In the genomic region with DNA sequence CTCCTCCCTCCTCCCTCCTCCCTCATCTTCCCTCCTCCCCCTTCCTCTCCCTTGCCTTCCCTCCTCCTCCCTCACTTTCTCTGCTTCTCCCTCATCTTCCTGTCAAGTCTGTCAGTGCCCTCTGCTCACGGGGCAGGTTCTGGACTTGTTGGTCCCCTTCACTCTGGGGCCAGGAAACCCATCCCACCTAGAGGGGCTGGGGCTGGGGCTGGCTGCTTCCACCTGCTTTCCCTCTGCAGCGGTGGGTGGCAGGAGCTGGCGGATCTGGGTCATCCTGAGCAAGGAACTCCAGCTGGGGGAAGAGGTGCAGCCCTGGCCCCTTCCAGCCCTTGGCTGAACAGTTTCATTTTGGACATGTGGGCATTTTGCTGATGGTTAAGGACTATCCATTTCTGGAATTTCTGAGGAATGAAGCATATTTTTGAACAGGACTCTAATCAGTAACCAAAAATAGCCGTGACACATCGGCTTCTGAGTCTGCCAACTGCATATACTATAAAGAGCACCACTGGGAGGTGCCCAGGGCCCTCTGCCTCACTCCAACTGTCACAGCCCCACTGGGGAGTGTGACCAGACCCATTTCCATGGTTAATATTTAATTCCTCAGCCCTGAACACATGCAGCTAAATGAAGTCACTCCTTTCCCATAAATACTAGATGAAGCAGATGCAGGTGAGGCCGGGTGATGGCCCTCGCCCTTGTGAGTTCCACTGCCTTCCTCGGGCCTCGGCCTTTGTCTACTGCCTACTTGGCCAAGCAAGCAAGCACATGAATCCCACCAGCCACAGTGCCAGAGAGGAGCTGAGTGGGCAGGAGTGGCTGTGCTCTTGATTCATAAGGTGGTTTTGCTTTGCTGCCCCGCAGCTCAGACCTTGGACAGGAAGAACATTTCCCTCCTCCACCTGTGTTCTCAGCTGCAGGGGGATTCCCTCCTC, we compare ENCODE assay signal across 9 cellular contexts. TPM values are rescaled to one million over a fixed set of nuclear protein-coding genes. Genes with fewer than 3 reads are reported as not detected.
DNase-seq lines count a peak whose midpoint lies in the region; ATAC-seq, FAIRE-seq and TF ChIP-seq lines count a peak whose summit lies in the region.
"Had no signal": no experiment of that assay in that cellular context is flagged by ENCODE, and none has a peak within 500 bp of the region (broad histone marks: within the 10 kb centered on the region; RNA-seq: fewer than 3 reads in every experiment).

No MANE protein-coding gene starts in this region.

- no peaks in the 10 kb centered on the region for H3K9me3 ChIP-seq in right atrium auricular region

- no peak overlapping the region for H3K27ac Mint-ChIP-seq in endothelial cell (ENCODE audit: unreplicated experiment)
- H3K27ac Mint-ChIP-seq in activated CD4-positive, alpha-beta T cell treated with anti-CD3 and anti-CD28 coated beads, Interleukin-2, amount 10 ng/mL, durations not matched to agents 7 days and 5 days, result no peak overlapping the region

- peaks cover 61% of the 10 kb centered on the region for H3K36me3 Mint-ChIP-seq in endothelial cell (ENCODE audit: low read depth, unreplicated experiment)
- H3K36me3 Mint-ChIP-seq in activated CD4-positive, alpha-beta T cell treated with anti-CD3 and anti-CD28 coated beads, Interleukin-2, amount 10 ng/mL, durations not matched to agents 7 days and 5 days (ENCODE audit: low read depth), result no peaks in the 10 kb centered on the region

- H3K9me3 Mint-ChIP-seq in endothelial cell (ENCODE audit: unreplicated experiment), result no peaks in the 10 kb centered on the region
- H3K9me3 Mint-ChIP-seq in activated CD4-positive, alpha-beta T cell treated with anti-CD3 and anti-CD28 coated beads, Interleukin-2, amount 10 ng/mL, durations not matched to agents 7 days and 5 days, result no peaks in the 10 kb centered on the region

- CTCF ChIA-PET in activated CD4-positive, alpha-beta T cell treated with anti-CD3 and anti-CD28 coated beads, Interleukin-2, amount 10 ng/mL, durations not matched to agents 7 days and 5 days (lab: Charles Lee), result no interaction called here

- H3K4me1 ChIP-seq in right atrium auricular region, result peaks cover 0 to 31% of the 10 kb centered on the region in 2 donors

- peak; percentile 55 for ATAC-seq in GM19395 (IDR thresholded peaks at IDR 0.05; ENCODE audit: unreplicated experiment)
- ATAC-seq in stimulated activated naive CD8-positive, alpha-beta T cell treated with anti-CD3 and anti-CD28 coated beads, Interleukin-15, Interleukin-2, amounts not matched to agents 100 U/mL and 50 U/mL, for 24 hours, result no peak
- no peak for ATAC-seq in HG03439 (IDR thresholded peaks at IDR 0.05; ENCODE audit: unreplicated experiment)

- POLR2A ChIA-PET in activated CD4-positive, alpha-beta T cell treated with anti-CD3 and anti-CD28 coated beads, Interleukin-2, amount 10 ng/mL, durations not matched to agents 7 days and 5 days (lab: Charles Lee), result no interaction called here

- H3K4me3 Mint-ChIP-seq in endothelial cell (ENCODE audit: unreplicated experiment), result no peak overlapping the region
- no peak overlapping the region for H3K4me3 Mint-ChIP-seq in activated CD4-positive, alpha-beta T cell treated with anti-CD3 and anti-CD28 coated beads, Interleukin-2, amount 10 ng/mL, durations not matched to agents 7 days and 5 days

- H3K27me3 ChIP-seq in right atrium auricular region, result no peaks in the 10 kb centered on the region

- peaks cover 9% of the 10 kb centered on the region for H3K27me3 Mint-ChIP-seq in endothelial cell (ENCODE audit: unreplicated experiment)
- H3K27me3 Mint-ChIP-seq in activated CD4-positive, alpha-beta T cell treated with anti-CD3 and anti-CD28 coated beads, Interleukin-2, amount 10 ng/mL, durations not matched to agents 7 days and 5 days, result no peaks in the 10 kb centered on the region

- H3K36me3 ChIP-seq in right atrium auricular region, result no peaks in the 10 kb centered on the region

- peak; percentile 94 for DNase-seq in RCC 7860 (ENCODE audit: low spot score)
- DNase-seq in right atrium auricular region (ENCODE audit: low spot score), result no peak
- peak; percentile 69 for DNase-seq in stromal cell of bone marrow (ENCODE audit: low read depth)
- no peak for DNase-seq in endothelial cell (ENCODE audit: low spot score)
- no peak for DNase-seq in activated CD4-positive, alpha-beta T cell treated with anti-CD3 and anti-CD28 coated beads, Interleukin-2, amount 10 ng/mL, durations not matched to agents 7 days and 5 days
- DNase-seq in stimulated activated naive CD8-positive, alpha-beta T cell treated with anti-CD3 and anti-CD28 coated beads, Interleukin-15, Interleukin-2, amounts not matched to agents 100 U/mL and 50 U/mL, for 24 hours, result no peak
- DNase-seq: erythroblast had no signal

- peak; percentile 89 for FAIRE-seq in RCC 7860 (lab: Jason Lieb, UNC)

- H3K4me3 ChIP-seq in right atrium auricular region, result no peak overlapping the region

- no peaks in the 10 kb centered on the region for H3K4me1 Mint-ChIP-seq in endothelial cell (ENCODE audit: unreplicated experiment)
- H3K4me1 Mint-ChIP-seq in activated CD4-positive, alpha-beta T cell treated with anti-CD3 and anti-CD28 coated beads, Interleukin-2, amount 10 ng/mL, durations not matched to agents 7 days and 5 days, result no peaks in the 10 kb centered on the region

- TF ChIP-seq CTCF in right atrium auricular region (IDR thresholded peaks at IDR 0.05) (no peak), endothelial cell (IDR thresholded peaks at IDR 0.05; ENCODE audit: unreplicated experiment) (no peak)

- H3K27ac ChIP-seq in right atrium auricular region, result peak overlapping the region; percentile 54 to 58

RNA-seq across cellular contexts. Expression of a gene that starts 39.8 kb away (rescaled TPM):
- 1 to 10 TPM; 2.2 to 10.0 TPM for total RNA-seq in right atrium auricular region
- 1.0 TPM for total RNA-seq in endothelial cell (ENCODE audit: unreplicated experiment)
- under 1 TPM; 0.40 to 0.79 TPM for total RNA-seq in activated CD4-positive, alpha-beta T cell treated with anti-CD3 and anti-CD28 coated beads, Interleukin-2, amount 10 ng/mL, durations not matched to agents 7 days and 5 days

RNA-seq across cellular contexts. Expression of a gene that starts 39.9 kb away (rescaled TPM):
- total RNA-seq in right atrium auricular region (1 to 10 TPM in 1 of 2 donors, under 1 TPM in 1; 0.83 to 1.1 TPM), endothelial cell (ENCODE audit: unreplicated experiment) (0.33 TPM)
- total RNA-seq in activated CD4-positive, alpha-beta T cell treated with anti-CD3 and anti-CD28 coated beads, Interleukin-2, amount 10 ng/mL, durations not matched to agents 7 days and 5 days, result 1 to 10 TPM; 2.9 to 3.7 TPM

Comparison
In these comparisons a context has a peak if more than half of its experiments do, and no peak if none do; other contexts are left out.
1. DNase-seq: peak in RCC 7860 (single experiment) and stromal cell of bone marrow (single experiment); none in right atrium auricular region (single experiment), endothelial cell (single experiment), activated CD4-positive, alpha-beta T cell treated with anti-CD3 and anti-CD28 coated beads, Interleukin-2, amount 10 ng/mL, durations not matched to agents 7 days and 5 days (single experiment) and stimulated activated naive CD8-positive, alpha-beta T cell treated with anti-CD3 and anti-CD28 coated beads, Interleukin-15, Interleukin-2, amounts not matched to agents 100 U/mL and 50 U/mL, for 24 hours (single experiment).